ENCODE assay signal across 8 cellular contexts in genomic region chr12:92146497-92146828, GRCh38. TPM values are rescaled to one million over a fixed set of nuclear protein-coding genes. Genes with fewer than 3 reads are reported as not detected.
DNase-seq lines count a peak whose midpoint lies in the region; ATAC-seq lines count a peak whose summit lies in the region.

No MANE protein-coding gene starts in this region.

- H3K9me3 ChIP-seq in iPS-18a (ENCODE audit: control insufficient read depth, low read depth, low read length) (no peaks in the 10 kb centered on the region), subcutaneous abdominal adipose tissue (ENCODE audit: control insufficient read depth in 5 of 5, low read length in 5 of 5) (no peaks in the 10 kb centered on the region)

- H3K27me3 ChIP-seq in iPS-18a (ENCODE audit: control insufficient read depth, insufficient read depth, low read length), result no peaks in the 10 kb centered on the region
- H3K27me3 ChIP-seq in subcutaneous abdominal adipose tissue (ENCODE audit: control insufficient read depth in 5 of 5, insufficient read depth in 4 of 5, low read length in 5 of 5), result no peaks in the 10 kb centered on the region

- H3K27ac ChIP-seq in iPS-18a (ENCODE audit: low read length) (no peak overlapping the region), subcutaneous abdominal adipose tissue (ENCODE audit: low read depth, low read length) (peak overlapping the region; percentile 100)

- H3K36me3 ChIP-seq in iPS-18a (ENCODE audit: control insufficient read depth, low read depth, low read length) (peaks cover 18% of the 10 kb centered on the region), subcutaneous abdominal adipose tissue (ENCODE audit: control insufficient read depth in 5 of 5, insufficient read depth in 5 of 5, low read length in 5 of 5) (peaks cover 2 to 28% (median 10%) of the 10 kb centered on the region in 5 donors)

- CTCF ChIA-PET in activated CD4-positive, alpha-beta memory T cell treated with anti-CD3 and anti-CD28 coated beads for 36 hours (lab: Charles Lee), result interaction anchor here (0.6 to 5.9 kb wide), 11 partner anchors 40 to 423 kb away, joined by 3 to 31 read pairs (median 6); no protein-coding TSS in a partner anchor

- POLR2A ChIA-PET in activated CD4-positive, alpha-beta memory T cell treated with anti-CD3 and anti-CD28 coated beads for 36 hours (lab: Charles Lee), result interaction anchor here (0.5 to 5.0 kb wide), 20 partner anchors 12 to 423 kb away, joined by 3 to 154 read pairs (median 12); no protein-coding TSS in a partner anchor

- H3K4me1 ChIP-seq in iPS-18a (ENCODE audit: control insufficient read depth, low read depth, low read length) (peaks cover 25% of the 10 kb centered on the region), subcutaneous abdominal adipose tissue (ENCODE audit: control insufficient read depth in 5 of 5, insufficient read depth in 5 of 5, low read length in 5 of 5) (peaks cover 6 to 37% (median 30%) of the 10 kb centered on the region in 5 donors)

- peak; percentile 46 for DNase-seq in NCI-H82 treated with DMSO at 0.1 percent for 48 hours (lab: John Stamatoyannopoulos, UW; ENCODE audit: unreplicated experiment)
- DNase-seq in NCI-H82 (lab: John Stamatoyannopoulos, UW), result no peak
- no peak for DNase-seq in activated CD4-positive, alpha-beta memory T cell treated with anti-CD3 and anti-CD28 coated beads for 36 hours

- H3K27ac Mint-ChIP-seq in activated CD4-positive, alpha-beta memory T cell treated with anti-CD3 and anti-CD28 coated beads for 36 hours, result peak overlapping the region; percentile 91

- H3K4me3 Mint-ChIP-seq in activated CD4-positive, alpha-beta memory T cell treated with anti-CD3 and anti-CD28 coated beads for 36 hours, result peak overlapping the region; percentile 100

- no peaks in the 10 kb centered on the region for H3K9me3 Mint-ChIP-seq in activated CD4-positive, alpha-beta memory T cell treated with anti-CD3 and anti-CD28 coated beads for 36 hours

- peaks cover 2% of the 10 kb centered on the region for H3K27me3 Mint-ChIP-seq in activated CD4-positive, alpha-beta memory T cell treated with anti-CD3 and anti-CD28 coated beads for 36 hours

- intact Hi-C loops in activated CD4-positive, alpha-beta memory T cell treated with anti-CD3 and anti-CD28 coated beads for 36 hours (cut with micrococcal nuclease), result loop anchor here (1.0 to 5.0 kb wide), 13 partner anchors 9 to 781 kb away; partner anchors contain the start of gene EEA1

- H3K4me1 Mint-ChIP-seq in activated CD4-positive, alpha-beta memory T cell treated with anti-CD3 and anti-CD28 coated beads for 36 hours (ENCODE audit: low read depth), result peaks cover 20% of the 10 kb centered on the region

- peaks cover 52% of the 10 kb centered on the region for H3K36me3 Mint-ChIP-seq in activated CD4-positive, alpha-beta memory T cell treated with anti-CD3 and anti-CD28 coated beads for 36 hours

- H3K9ac ChIP-seq in iPS-18a (ENCODE audit: low read length), result peak overlapping the region; percentile 81
- H3K9ac ChIP-seq in subcutaneous abdominal adipose tissue (ENCODE audit: low read length in 5 of 5), result peak overlapping the region; percentile 60 to 85 (median 74)

- peak overlapping the region; percentile 82 for H3K4me3 ChIP-seq in iPS-18a (ENCODE audit: low read length)
- H3K4me3 ChIP-seq in subcutaneous abdominal adipose tissue (ENCODE audit: low read depth in 1 of 5, low read length in 5 of 5), result peak overlapping the region; percentile 85 to 99 (median 92)

- ATAC-seq in HG02852 (IDR thresholded peaks at IDR 0.05; ENCODE audit: unreplicated experiment) (no peak), HG02870 (IDR thresholded peaks at IDR 0.05; ENCODE audit: unreplicated experiment) (no peak), GM19452 (IDR thresholded peaks at IDR 0.05; ENCODE audit: unreplicated experiment) (no peak)

RNA-seq across cellular contexts. Expression of gene BTG1, which starts 0.8 kb away (rescaled TPM):
- 100 to 1,000 TPM; 137 to 144 TPM for total RNA-seq in activated CD4-positive, alpha-beta memory T cell treated with anti-CD3 and anti-CD28 coated beads for 36 hours
